ENCODE assay signal across 20 cellular contexts in genomic region chr18:39305756-39306155, GRCh38.
"Had no signal": no experiment of that assay in that cellular context is flagged by ENCODE, and none has a peak within 500 bp of the region (broad histone marks: within the 10 kb centered on the region; RNA-seq: fewer than 3 reads in every experiment).

No MANE protein-coding gene starts in this region.

- ATAC-seq: foreskin keratinocyte; heart left ventricle; naive thymus-derived CD4-positive, alpha-beta T cell; psoas muscle; sciatic nerve; stimulated activated memory B cell treated with anti-CD40 and anti-IgM and Interleukin-4, amounts not matched to agents 10 μg/mL and 1 μg/mL and 100 μg/mL, for 72 hours; upper lobe of right lung had no signal

- H3K4me3 ChIP-seq: heart left ventricle, psoas muscle, spleen, tibial artery, upper lobe of right lung, vagina had no signal

- H3K27ac ChIP-seq: foreskin keratinocyte, heart left ventricle, psoas muscle, spleen, tibial artery, upper lobe of right lung, vagina had no signal

- H3K4me1 ChIP-seq: foreskin keratinocyte, heart left ventricle, psoas muscle, spleen, tibial artery, upper lobe of right lung, vagina had no signal

- H3K36me3 Mint-ChIP-seq: naive thymus-derived CD4-positive, alpha-beta T cell; stimulated activated memory B cell treated with anti-CD40 and anti-IgM and Interleukin-4, amounts not matched to agents 10 μg/mL and 1 μg/mL and 100 μg/mL, for 72 hours had no signal

- H3K9me3 ChIP-seq: psoas muscle, upper lobe of right lung, vagina had no signal

- DNase-seq: foreskin keratinocyte; heart left ventricle; hypothalamus; kidney glomerular epithelial cell; mammary epithelial cell; naive thymus-derived CD4-positive, alpha-beta T cell; nephron progenitor cell; psoas muscle; retina; spleen; stimulated activated CD4-positive, alpha-beta T cell treated with anti-CD3 and anti-CD28 coated beads, Interleukin-15, amount 100 ng/mL, for 24 hours; stimulated activated CD4-positive, alpha-beta T cell treated with anti-CD3 and anti-CD28 coated beads, Interleukin-1b, Interleukin-23, amount 100 ng/mL, for 48 hours; stimulated activated CD4-positive, alpha-beta T cell treated with anti-CD3 and anti-CD28 coated beads, Interleukin-4, amount 100 ng/mL, for 24 hours; tibial artery; upper lobe of right lung had no signal

- H3K27me3 ChIP-seq: foreskin keratinocyte, heart left ventricle, spleen, tibial artery, upper lobe of right lung, vagina had no signal

- H3K4me3 Mint-ChIP-seq: dendritic cell treated with granulocyte-macrophage colony-stimulating factor and Interleukin-4, amounts not matched to agents 40 ng/mL and 50 ng/mL, for 4 days; naive thymus-derived CD4-positive, alpha-beta T cell; nephron progenitor cell; stimulated activated memory B cell treated with anti-CD40 and anti-IgM and Interleukin-4, amounts not matched to agents 10 μg/mL and 1 μg/mL and 100 μg/mL, for 72 hours; stimulated activated naive CD8-positive, alpha-beta T cell treated with anti-CD3 and anti-CD28 coated beads, Interleukin-15, Interleukin-2, amounts not matched to agents 100 ng/mL and 50 ng/mL, for 24 hours had no signal

- H3K27me3 Mint-ChIP-seq: dendritic cell treated with granulocyte-macrophage colony-stimulating factor and Interleukin-4, amounts not matched to agents 40 ng/mL and 50 ng/mL, for 4 days; naive thymus-derived CD4-positive, alpha-beta T cell; stimulated activated memory B cell treated with anti-CD40 and anti-IgM and Interleukin-4, amounts not matched to agents 10 μg/mL and 1 μg/mL and 100 μg/mL, for 72 hours; stimulated activated naive CD8-positive, alpha-beta T cell treated with anti-CD3 and anti-CD28 coated beads, Interleukin-15, Interleukin-2, amounts not matched to agents 100 ng/mL and 50 ng/mL, for 24 hours had no signal

- H3K4me1 Mint-ChIP-seq: nephron progenitor cell; stimulated activated memory B cell treated with anti-CD40 and anti-IgM and Interleukin-4, amounts not matched to agents 10 μg/mL and 1 μg/mL and 100 μg/mL, for 72 hours had no signal

- H3K36me3 ChIP-seq: heart left ventricle, spleen, tibial artery, upper lobe of right lung, vagina had no signal

- H3K27ac Mint-ChIP-seq: dendritic cell treated with granulocyte-macrophage colony-stimulating factor and Interleukin-4, amounts not matched to agents 40 ng/mL and 50 ng/mL, for 4 days; naive thymus-derived CD4-positive, alpha-beta T cell; nephron progenitor cell; stimulated activated memory B cell treated with anti-CD40 and anti-IgM and Interleukin-4, amounts not matched to agents 10 μg/mL and 1 μg/mL and 100 μg/mL, for 72 hours; stimulated activated naive CD8-positive, alpha-beta T cell treated with anti-CD3 and anti-CD28 coated beads, Interleukin-15, Interleukin-2, amounts not matched to agents 100 ng/mL and 50 ng/mL, for 24 hours had no signal
